8 cellular contexts compared by ENCODE assay signal in the genomic region with DNA sequence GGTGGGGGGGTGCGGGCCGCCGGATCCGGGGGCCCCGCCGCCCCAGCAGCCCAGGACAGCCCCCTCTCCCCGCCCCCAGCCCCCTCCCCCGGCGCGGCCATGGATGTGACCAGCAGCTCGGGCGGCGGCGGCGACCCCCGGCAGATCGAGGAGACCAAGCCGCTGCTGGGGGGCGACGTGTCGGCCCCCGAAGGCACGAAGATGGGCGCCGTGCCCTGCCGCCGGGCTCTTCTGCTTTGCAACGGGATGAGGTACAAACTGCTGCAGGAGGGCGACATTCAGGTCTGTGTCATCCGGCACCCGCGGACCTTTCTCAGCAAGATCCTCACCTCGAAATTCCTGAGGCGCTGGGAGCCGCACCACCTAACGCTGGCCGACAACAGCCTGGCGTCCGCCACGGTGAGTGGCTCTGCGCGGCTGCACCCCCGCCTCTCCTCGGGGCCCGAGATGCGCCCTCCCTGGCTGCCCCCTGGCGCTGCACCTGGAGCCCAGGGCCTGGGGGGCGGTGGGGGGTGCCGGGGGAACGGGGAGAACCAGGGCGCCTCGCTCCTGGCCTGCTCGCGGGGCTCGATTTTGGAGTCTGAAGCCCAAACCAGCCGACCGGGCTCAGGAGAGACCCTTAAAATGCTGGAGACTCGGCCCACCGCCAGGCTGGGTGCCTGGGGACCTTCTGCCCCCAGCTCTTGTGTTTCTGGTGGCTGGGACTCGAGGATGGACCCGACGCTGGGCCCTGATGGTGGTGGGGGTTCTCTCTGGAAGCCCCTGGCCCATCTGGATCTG. TPM values are rescaled to one million over a fixed set of nuclear protein-coding genes. Genes with fewer than 3 reads are reported as not detected.
DNase-seq lines count a peak whose midpoint lies in the region; ATAC-seq, FAIRE-seq and TF ChIP-seq lines count a peak whose summit lies in the region.

No MANE protein-coding gene starts in this region.

- H3K27me3 Mint-ChIP-seq in activated CD4-positive, alpha-beta T cell treated with anti-CD3 and anti-CD28 coated beads, Interleukin-2, amount 10 ng/mL, durations not matched to agents 7 days and 5 days, result peaks cover 32% of the 10 kb centered on the region
- peaks cover 32% of the 10 kb centered on the region for H3K27me3 Mint-ChIP-seq in endodermal cell (ENCODE audit: insufficient read depth)

- DNase-seq in Ammon's horn (ENCODE audit: low spot score), result peak; percentile 37
- peak; percentile 53 for DNase-seq in HTR-8/SVneo (ENCODE audit: insufficient read length, low spot score)
- peak; percentile 36 for DNase-seq in activated CD4-positive, alpha-beta T cell treated with anti-CD3 and anti-CD28 coated beads, Interleukin-2, amount 10 ng/mL, durations not matched to agents 7 days and 5 days
- peak; percentile 77 for DNase-seq in endodermal cell
- peak; percentile 75 for DNase-seq in urothelium cell line (ENCODE audit: low spot score)
- no peak for DNase-seq in NCI-H2029 (lab: John Stamatoyannopoulos, UW)

- POLR2A ChIA-PET in activated CD4-positive, alpha-beta T cell treated with anti-CD3 and anti-CD28 coated beads, Interleukin-2, amount 10 ng/mL, durations not matched to agents 7 days and 5 days (lab: Charles Lee), result no interaction called here

- H3K36me3 ChIP-seq in endodermal cell (ENCODE audit: control insufficient read depth, insufficient read depth, low read length), result no peaks in the 10 kb centered on the region
- H3K36me3 ChIP-seq in mucosa of stomach (ENCODE audit: control insufficient read depth, insufficient read depth, low read length), result no peaks in the 10 kb centered on the region

- H3K9ac ChIP-seq in endodermal cell (ENCODE audit: extremely low read depth, low read length, poor library complexity, severe bottlenecking) (peak overlapping the region; percentile 95), mucosa of stomach (ENCODE audit: low read length) (peak overlapping the region; percentile 70)

- peak overlapping the region; percentile 69 for H3K27ac ChIP-seq in endodermal cell (ENCODE audit: low read depth, low read length)

- WGBS in endodermal cell (ENCODE audit: insufficient coverage in 1 of 2, insufficient read length in 1 of 2), 2 experiments, result 0 to 1% methylated on average over 25 to 55 of the region's 62 CpGs

- H3K36me3 Mint-ChIP-seq in activated CD4-positive, alpha-beta T cell treated with anti-CD3 and anti-CD28 coated beads, Interleukin-2, amount 10 ng/mL, durations not matched to agents 7 days and 5 days (ENCODE audit: low read depth), result peaks cover 17% of the 10 kb centered on the region
- H3K36me3 Mint-ChIP-seq in endodermal cell (ENCODE audit: low read depth), result no peaks in the 10 kb centered on the region

- H3K9me3 ChIP-seq in endodermal cell (ENCODE audit: control insufficient read depth, low read length) (no peaks in the 10 kb centered on the region), mucosa of stomach (ENCODE audit: control insufficient read depth, low read length) (no peaks in the 10 kb centered on the region)

- ATAC-seq in GM18907 (IDR thresholded peaks at IDR 0.05; ENCODE audit: unreplicated experiment), result peak; percentile 34

- peak overlapping the region; percentile 85 for H3K4me3 Mint-ChIP-seq in activated CD4-positive, alpha-beta T cell treated with anti-CD3 and anti-CD28 coated beads, Interleukin-2, amount 10 ng/mL, durations not matched to agents 7 days and 5 days
- H3K4me3 Mint-ChIP-seq in endodermal cell, result peak overlapping the region; percentile 84

- H3K4me1 Mint-ChIP-seq in activated CD4-positive, alpha-beta T cell treated with anti-CD3 and anti-CD28 coated beads, Interleukin-2, amount 10 ng/mL, durations not matched to agents 7 days and 5 days, result peaks cover 52% of the 10 kb centered on the region
- peaks cover 47% of the 10 kb centered on the region for H3K4me1 Mint-ChIP-seq in endodermal cell

- H3K4me3 ChIP-seq in endodermal cell (ENCODE audit: low read length), result peak overlapping the region; percentile 99
- H3K4me3 ChIP-seq in mucosa of stomach (ENCODE audit: low read length), result peak overlapping the region; percentile 33

- FAIRE-seq in HTR-8/SVneo (lab: Jason Lieb, UNC), result no peak
- no peak for FAIRE-seq in urothelium cell line (lab: Jason Lieb, UNC)

- TF ChIP-seq CTCF in endodermal cell (conservative IDR thresholded peaks at IDR 0.05), result peak; percentile 44

- H3K27ac Mint-ChIP-seq in activated CD4-positive, alpha-beta T cell treated with anti-CD3 and anti-CD28 coated beads, Interleukin-2, amount 10 ng/mL, durations not matched to agents 7 days and 5 days, result peak overlapping the region; percentile 93
- peak overlapping the region; percentile 94 for H3K27ac Mint-ChIP-seq in endodermal cell

- H3K27me3 ChIP-seq in endodermal cell (ENCODE audit: control insufficient read depth, insufficient read depth, low read length, poor library complexity, severe bottlenecking) (peaks cover 19% of the 10 kb centered on the region), mucosa of stomach (ENCODE audit: control insufficient read depth, insufficient read depth, low read length) (no peaks in the 10 kb centered on the region)

- CTCF ChIA-PET in activated CD4-positive, alpha-beta T cell treated with anti-CD3 and anti-CD28 coated beads, Interleukin-2, amount 10 ng/mL, durations not matched to agents 7 days and 5 days (lab: Charles Lee), result interaction anchor here (1.2 kb wide), 1 partner anchor 16 kb away, joined by 5 read pairs; no protein-coding TSS in a partner anchor

- H3K4me1 ChIP-seq in endodermal cell (ENCODE audit: control insufficient read depth, insufficient read depth, low read length) (peaks cover 21% of the 10 kb centered on the region), mucosa of stomach (ENCODE audit: control insufficient read depth, insufficient read depth, low read length) (peaks cover 50% of the 10 kb centered on the region)

- H3K9me3 Mint-ChIP-seq in activated CD4-positive, alpha-beta T cell treated with anti-CD3 and anti-CD28 coated beads, Interleukin-2, amount 10 ng/mL, durations not matched to agents 7 days and 5 days, result peaks cover under 1% of the 10 kb centered on the region
- no peaks in the 10 kb centered on the region for H3K9me3 Mint-ChIP-seq in endodermal cell

RNA-seq across cellular contexts. Expression of gene CMIP, which starts 0.7 kb away (rescaled TPM):
- total RNA-seq in activated CD4-positive, alpha-beta T cell treated with anti-CD3 and anti-CD28 coated beads, Interleukin-2, amount 10 ng/mL, durations not matched to agents 7 days and 5 days, result 10 to 100 TPM; 44.7 to 46.8 TPM
- 10 to 100 TPM; 64.0 to 64.7 TPM for total RNA-seq in endodermal cell
- 52.7 TPM for polyA plus RNA-seq in endodermal cell (2013, experiment 1 of 2)
- 47.8 TPM for polyA plus RNA-seq in endodermal cell (2013, experiment 2 of 2)
